ENCODE assay signal across 36 cellular contexts in genomic region chr20:13844296-13844695, GRCh38.
"Had no signal": no experiment of that assay in that cellular context is flagged by ENCODE, and none has a peak within 500 bp of the region (broad histone marks: within the 10 kb centered on the region; RNA-seq: fewer than 3 reads in every experiment).

No MANE protein-coding gene starts in this region.

- H3K9me3 ChIP-seq: ascending aorta had no signal

- H3K4me1 ChIP-seq: ascending aorta had no signal

- H3K27me3 Mint-ChIP-seq: activated CD4-positive, alpha-beta T cell treated with anti-CD3 and anti-CD28 coated beads, Interleukin-2, amount 10 ng/mL, durations not matched to agents 24 days and 14 days had no signal

- H3K27me3 ChIP-seq: ascending aorta had no signal

- H3K27ac ChIP-seq: ascending aorta, cardiac muscle cell, VCaP had no signal

- H3K27ac Mint-ChIP-seq: activated B cell treated with CpG ODN at 0.5 μM for 24 hours; activated CD4-positive, alpha-beta memory T cell treated with anti-CD3 and anti-CD28 coated beads for 36 hours; activated CD4-positive, alpha-beta T cell treated with anti-CD3 and anti-CD28 coated beads, Interleukin-2, amount 10 ng/mL, durations not matched to agents 24 days and 14 days; activated CD8-positive, alpha-beta T cell treated with anti-CD3 and anti-CD28 coated beads for 36 hours; activated naive CD4-positive, alpha-beta T cell treated with anti-CD3 and anti-CD28 coated beads, Interleukin-2, amount 10 ng/mL, durations not matched to agents 7 days and 5 days; activated naive CD4-positive, alpha-beta T cell treated with anti-CD3 and anti-CD28 coated beads, Interleukin-2, amount 50 U/mL, for 24 hours; activated naive CD8-positive, alpha-beta T cell; activated naive CD8-positive, alpha-beta T cell treated with anti-CD3 and anti-CD28 coated beads, Interleukin-2, amount 10 ng/mL, durations not matched to agents 7 days and 5 days; activated naive CD8-positive, alpha-beta T cell treated with anti-CD3 and anti-CD28 coated beads, Interleukin-2, amount 50 U/mL, for 24 hours; activated T-cell treated with anti-CD3 and anti-CD28 coated beads, Interleukin-2, amount 50 U/mL, for 72 hours; activated T-helper 1 cell treated with anti-CD3 and anti-CD28 coated beads, Interleukin-12 subunit alpha, Interleukin-12 subunit beta, Interleukin-2, Interleukin-4 antibody, amounts not matched to agents 30 ng/mL and 10 ng/mL and 1 ng/mL, durations not matched to agents 14 hours and 24 hours and 36 hours; activated T-helper 17 cell treated with anti-CD3 and anti-CD28 coated beads, Interleukin-2, amount 50 U/mL, for 72 hours; brain; T-helper 1 cell treated with Interleukin-12 subunit alpha and Interleukin-12 subunit beta and Interleukin-4 antibody, amounts not matched to agents 30 μg/mL and 1 μg/mL, for 36 hours; T-helper 2 cell treated with Interferon-gamma antibody and Interleukin-4, amounts not matched to agents 5 μg/mL and 100 μg/mL, for 36 hours had no signal

- DNase-seq: activated B cell treated with CpG ODN at 0.5 μM for 24 hours; activated CD4-positive, alpha-beta memory T cell treated with anti-CD3 and anti-CD28 coated beads for 36 hours; activated CD4-positive, alpha-beta T cell treated with anti-CD3 and anti-CD28 coated beads for 4 hours; activated CD4-positive, alpha-beta T cell treated with anti-CD3 and anti-CD28 coated beads, Interleukin-2, amount 10 ng/mL, durations not matched to agents 24 days and 14 days; activated CD4-positive, alpha-beta T cell treated with anti-CD3 and anti-CD28 coated beads, Interleukin-2, amount 50 U/mL, for 1 hour; activated CD4-positive, alpha-beta T cell treated with anti-CD3 and anti-CD28 coated beads, Interleukin-2, amount 50 U/mL, for 4 hours; activated CD4-positive, CD25-positive, alpha-beta regulatory T cell treated with anti-CD3 and anti-CD28 coated beads, Interleukin-2, amount 50 U/mL, for 72 hours; activated CD8-positive, alpha-beta memory T cell treated with anti-CD3 and anti-CD28 coated beads, Interleukin-2, amount 50 U/mL, for 4 hours; activated CD8-positive, alpha-beta T cell treated with anti-CD3 and anti-CD28 coated beads for 36 hours; activated effector memory CD4-positive, alpha-beta T cell treated with anti-CD3 and anti-CD28 coated beads, Interleukin-2, amount 50 U/mL, for 16 hours; activated naive CD4-positive, alpha-beta T cell treated with anti-CD3 and anti-CD28 coated beads, Interleukin-2, amount 10 ng/mL, durations not matched to agents 7 days and 5 days; activated naive CD4-positive, alpha-beta T cell treated with Interleukin-2 at 50 U/mL for 16 hours; activated naive CD8-positive, alpha-beta T cell treated with anti-CD3 and anti-CD28 coated beads, Interleukin-2, amount 10 ng/mL, durations not matched to agents 7 days and 5 days; activated naive CD8-positive, alpha-beta T cell treated with anti-CD3 and anti-CD28 coated beads, Interleukin-2, amount 50 U/mL, for 24 hours; activated T-cell treated with anti-CD3 and anti-CD28 coated beads for 4 hours; activated T-cell treated with anti-CD3 and anti-CD28 coated beads, Interleukin-2, amount 50 U/mL, for 1 hour; activated T-cell treated with anti-CD3 and anti-CD28 coated beads, Interleukin-2, amount 50 U/mL, for 4 hours; activated T-cell treated with anti-CD3 and anti-CD28 coated beads, Interleukin-2, amount 50 U/mL, for 72 hours; amygdala; anterior cingulate cortex; caudate nucleus; SW 1271; T-helper 1 cell; T-helper 2 cell; T-helper 9 cell had no signal

- ATAC-seq: activated CD8-positive, alpha-beta T cell treated with anti-CD3 and anti-CD28 coated beads for 36 hours; activated naive CD8-positive, alpha-beta T cell treated with anti-CD3 and anti-CD28 coated beads, Interleukin-2, amount 50 U/mL, for 24 hours; activated T-cell treated with anti-CD3 and anti-CD28 coated beads, Interleukin-2, amount 50 U/mL, for 4 hours; activated T-cell treated with anti-CD3 and anti-CD28 coated beads, Interleukin-2, amount 50 U/mL, for 72 hours; activated T-helper 17 cell treated with anti-CD3 and anti-CD28 coated beads, Interleukin-2, amount 50 U/mL, for 72 hours had no signal

- H3K4me1 Mint-ChIP-seq: activated B cell treated with CpG ODN at 0.5 μM for 24 hours; activated CD4-positive, alpha-beta T cell treated with anti-CD3 and anti-CD28 coated beads, Interleukin-2, amount 10 ng/mL, durations not matched to agents 24 days and 14 days; activated naive CD4-positive, alpha-beta T cell treated with anti-CD3 and anti-CD28 coated beads, Interleukin-2, amount 10 ng/mL, durations not matched to agents 7 days and 5 days; activated naive CD4-positive, alpha-beta T cell treated with anti-CD3 and anti-CD28 coated beads, Interleukin-2, amount 50 U/mL, for 24 hours; activated naive CD8-positive, alpha-beta T cell treated with anti-CD3 and anti-CD28 coated beads, Interleukin-2, amount 10 ng/mL, durations not matched to agents 7 days and 5 days; activated naive CD8-positive, alpha-beta T cell treated with anti-CD3 and anti-CD28 coated beads, Interleukin-2, amount 50 U/mL, for 24 hours; activated T-helper 17 cell treated with anti-CD3 and anti-CD28 coated beads, Interleukin-2, amount 50 U/mL, for 72 hours; brain; central memory CD8-positive, alpha-beta T cell had no signal

- H3K36me3 Mint-ChIP-seq: activated CD4-positive, alpha-beta memory T cell treated with anti-CD3 and anti-CD28 coated beads for 36 hours; activated naive CD4-positive, alpha-beta T cell treated with anti-CD3 and anti-CD28 coated beads, Interleukin-2, amount 10 ng/mL, durations not matched to agents 7 days and 5 days; activated naive CD4-positive, alpha-beta T cell treated with anti-CD3 and anti-CD28 coated beads, Interleukin-2, amount 50 U/mL, for 24 hours; activated naive CD8-positive, alpha-beta T cell; activated naive CD8-positive, alpha-beta T cell treated with anti-CD3 and anti-CD28 coated beads, Interleukin-2, amount 10 ng/mL, durations not matched to agents 7 days and 5 days; brain had no signal

- H3K9me3 Mint-ChIP-seq: activated B cell treated with CpG ODN at 0.5 μM for 24 hours; activated CD4-positive, alpha-beta memory T cell treated with anti-CD3 and anti-CD28 coated beads for 36 hours; activated CD4-positive, alpha-beta T cell treated with anti-CD3 and anti-CD28 coated beads, Interleukin-2, amount 10 ng/mL, durations not matched to agents 24 days and 14 days; activated CD8-positive, alpha-beta T cell treated with anti-CD3 and anti-CD28 coated beads for 36 hours; activated naive CD4-positive, alpha-beta T cell treated with anti-CD3 and anti-CD28 coated beads, Interleukin-2, amount 10 ng/mL, durations not matched to agents 7 days and 5 days; activated naive CD4-positive, alpha-beta T cell treated with anti-CD3 and anti-CD28 coated beads, Interleukin-2, amount 50 U/mL, for 24 hours; activated naive CD8-positive, alpha-beta T cell treated with anti-CD3 and anti-CD28 coated beads, Interleukin-2, amount 10 ng/mL, durations not matched to agents 7 days and 5 days; activated naive CD8-positive, alpha-beta T cell treated with anti-CD3 and anti-CD28 coated beads, Interleukin-2, amount 50 U/mL, for 24 hours; activated T-cell treated with anti-CD3 and anti-CD28 coated beads, Interleukin-2, amount 50 U/mL, for 4 hours; activated T-cell treated with anti-CD3 and anti-CD28 coated beads, Interleukin-2, amount 50 U/mL, for 72 hours; activated T-helper 1 cell treated with anti-CD3 and anti-CD28 coated beads, Interleukin-12 subunit alpha, Interleukin-12 subunit beta, Interleukin-2, Interleukin-4 antibody, amounts not matched to agents 30 ng/mL and 10 ng/mL and 1 ng/mL, durations not matched to agents 14 hours and 24 hours and 36 hours; activated T-helper 17 cell treated with anti-CD3 and anti-CD28 coated beads, Interleukin-2, amount 50 U/mL, for 72 hours; brain; central memory CD8-positive, alpha-beta T cell; T-helper 1 cell treated with Interleukin-12 subunit alpha and Interleukin-12 subunit beta and Interleukin-4 antibody, amounts not matched to agents 30 μg/mL and 1 μg/mL, for 36 hours; T-helper 2 cell treated with Interferon-gamma antibody and Interleukin-4, amounts not matched to agents 5 μg/mL and 100 μg/mL, for 36 hours had no signal

- H3K36me3 ChIP-seq: ascending aorta, cardiac muscle cell had no signal

- H3K4me3 Mint-ChIP-seq: activated B cell treated with CpG ODN at 0.5 μM for 24 hours; activated CD4-positive, alpha-beta memory T cell treated with anti-CD3 and anti-CD28 coated beads for 36 hours; activated CD4-positive, alpha-beta T cell treated with anti-CD3 and anti-CD28 coated beads, Interleukin-2, amount 10 ng/mL, durations not matched to agents 24 days and 14 days; activated CD8-positive, alpha-beta T cell treated with anti-CD3 and anti-CD28 coated beads for 36 hours; activated naive CD4-positive, alpha-beta T cell treated with anti-CD3 and anti-CD28 coated beads, Interleukin-2, amount 10 ng/mL, durations not matched to agents 7 days and 5 days; activated naive CD4-positive, alpha-beta T cell treated with anti-CD3 and anti-CD28 coated beads, Interleukin-2, amount 50 U/mL, for 24 hours; activated naive CD8-positive, alpha-beta T cell; activated naive CD8-positive, alpha-beta T cell treated with anti-CD3 and anti-CD28 coated beads, Interleukin-2, amount 10 ng/mL, durations not matched to agents 7 days and 5 days; activated naive CD8-positive, alpha-beta T cell treated with anti-CD3 and anti-CD28 coated beads, Interleukin-2, amount 50 U/mL, for 24 hours; activated T-cell treated with anti-CD3 and anti-CD28 coated beads, Interleukin-2, amount 50 U/mL, for 4 hours; activated T-cell treated with anti-CD3 and anti-CD28 coated beads, Interleukin-2, amount 50 U/mL, for 72 hours; activated T-helper 1 cell treated with anti-CD3 and anti-CD28 coated beads, Interleukin-12 subunit alpha, Interleukin-12 subunit beta, Interleukin-2, Interleukin-4 antibody, amounts not matched to agents 30 ng/mL and 10 ng/mL and 1 ng/mL, durations not matched to agents 14 hours and 24 hours and 36 hours; activated T-helper 17 cell treated with anti-CD3 and anti-CD28 coated beads, Interleukin-2, amount 50 U/mL, for 72 hours; brain; central memory CD8-positive, alpha-beta T cell; T-helper 1 cell treated with Interleukin-12 subunit alpha and Interleukin-12 subunit beta and Interleukin-4 antibody, amounts not matched to agents 30 μg/mL and 1 μg/mL, for 36 hours; T-helper 2 cell treated with Interferon-gamma antibody and Interleukin-4, amounts not matched to agents 5 μg/mL and 100 μg/mL, for 36 hours had no signal

- H3K4me3 ChIP-seq: ascending aorta, cardiac muscle cell had no signal
